1 cellular context compared by ENCODE assay signal in the genomic region with DNA sequence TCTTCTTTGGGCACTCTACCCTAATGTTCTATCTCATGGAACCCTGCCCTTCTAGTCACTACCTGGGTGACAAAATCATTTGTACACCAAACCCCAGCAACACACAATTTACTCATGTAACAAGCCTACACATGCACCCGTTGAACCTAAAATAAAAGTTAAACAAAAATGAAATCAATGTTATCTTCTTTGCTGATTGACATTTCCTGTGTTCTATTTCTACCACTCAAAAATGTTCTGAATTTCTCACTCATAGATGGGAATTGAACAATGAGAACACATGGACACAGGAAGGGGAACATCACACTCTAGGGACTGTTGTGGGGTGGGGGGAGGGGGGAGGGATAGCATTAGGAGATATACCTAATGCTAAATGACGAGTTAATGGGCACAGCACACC. TPM values are rescaled to one million over a fixed set of nuclear protein-coding genes. Genes with fewer than 3 reads are reported as not detected.
"Had no signal": no experiment of that assay in that cellular context is flagged by ENCODE, and none has a peak within 500 bp of the region (broad histone marks: within the 10 kb centered on the region; RNA-seq: fewer than 3 reads in every experiment).

No MANE protein-coding gene starts in this region.

RNA-seq across cellular contexts. Expression of a gene that starts 8.8 kb away (rescaled TPM):
- total RNA-seq: GM12878 had no signal
- polyA plus RNA-seq: GM12878 had no signal

RNA-seq across cellular contexts. Expression of a gene that starts 16.8 kb away (rescaled TPM):
- total RNA-seq: GM12878 had no signal
- polyA plus RNA-seq: GM12878 had no signal

RNA-seq across cellular contexts. Expression of a gene that starts 47.0 kb away (rescaled TPM):
- total RNA-seq: GM12878 had no signal
- polyA plus RNA-seq: GM12878 had no signal
